In the genomic region with DNA sequence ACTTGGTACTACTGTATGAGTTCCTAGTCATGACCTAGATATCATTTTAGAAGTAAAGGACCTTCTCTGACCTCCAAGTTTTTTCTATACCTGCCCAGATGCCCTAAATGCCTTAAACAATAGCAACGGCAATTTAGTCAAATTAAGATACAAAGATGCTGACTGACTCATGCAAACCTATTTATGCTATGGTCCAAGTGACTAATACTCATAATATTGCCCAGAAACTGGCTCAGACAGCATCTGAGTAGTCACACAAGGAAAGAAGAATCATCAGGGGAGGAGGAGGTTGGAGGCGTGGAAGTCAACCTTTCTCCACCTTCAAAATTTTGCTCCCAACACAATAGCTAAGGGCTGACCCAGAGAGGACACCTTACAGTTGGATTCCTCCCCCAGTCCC, we compare ENCODE assay signal across 11 cellular contexts. TPM values are rescaled to one million over a fixed set of nuclear protein-coding genes. Genes with fewer than 3 reads are reported as not detected.
DNase-seq lines count a peak whose midpoint lies in the region; ATAC-seq, FAIRE-seq and TF ChIP-seq lines count a peak whose summit lies in the region.
"Had no signal": no experiment of that assay in that cellular context is flagged by ENCODE, and none has a peak within 500 bp of the region (broad histone marks: within the 10 kb centered on the region; RNA-seq: fewer than 3 reads in every experiment).

No MANE protein-coding gene starts in this region.

- TF ChIP-seq POLR2A in H54 (IDR thresholded peaks at IDR 0.05; ENCODE audit: low read depth, low read length) (no peak), right lobe of liver (IDR thresholded peaks at IDR 0.05) (no peak), Peyer's patch (IDR thresholded peaks at IDR 0.05) (no peak)

- CTCF ChIA-PET in MCF 10A (lab: Yijun Ruan, JAX) = no interaction called here

- H3K4me1 ChIP-seq in right lobe of liver = peaks cover 0 to 82% (median 41%) of the 10 kb centered on the region in 4 donors
- H3K4me1 ChIP-seq in Peyer's patch = peaks cover 9 to 84% (median 18%) of the 10 kb centered on the region in 4 donors

- H3K27me3 ChIP-seq in right lobe of liver = no peaks in the 10 kb centered on the region
- no peaks in the 10 kb centered on the region for H3K27me3 ChIP-seq in Peyer's patch
- H3K27me3 ChIP-seq: cardiac muscle cell had no signal

- TF ChIP-seq CTCF in MCF 10A (IDR thresholded peaks at IDR 0.05; ENCODE audit: unreplicated experiment) (no peak), right lobe of liver (IDR thresholded peaks at IDR 0.05) (no peak), Peyer's patch (IDR thresholded peaks at IDR 0.05) (no peak)

- no peak overlapping the region for H3K4me3 ChIP-seq in right lobe of liver
- H3K4me3 ChIP-seq in Peyer's patch = no peak overlapping the region
- H3K4me3 ChIP-seq: cardiac muscle cell had no signal

- WGBS in right lobe of liver (ENCODE audit: insufficient coverage, low coverage, low lambda C conversion rate, missing lambda C conversion rate) = 82% methylated on average over 1 of the region's 2 CpGs

- H3K27me3 Mint-ChIP-seq in MCF 10A (ENCODE audit: insufficient read depth, unreplicated experiment) = no peaks in the 10 kb centered on the region

- H3K9me3 ChIP-seq in right lobe of liver (no peaks in the 10 kb centered on the region), Peyer's patch (no peaks in the 10 kb centered on the region)

- DNase-seq in A172 (ENCODE audit: low spot score) (peak; percentile 62), H54 (ENCODE audit: insufficient read length, low spot score) (peak; percentile 50), MCF 10A (ENCODE audit: unreplicated experiment) (peak; percentile 79), right lobe of liver (no peak), left lobe of liver (ENCODE audit: low spot score) (no peak), Peyer's patch (no peak)
- no peak for DNase-seq in activated CD8-positive, alpha-beta memory T cell treated with anti-CD3 and anti-CD28 coated beads, Interleukin-2, amount 50 U/mL, for 48 hours
- DNase-seq: T-helper 9 cell had no signal

- peak overlapping the region; percentile 67 for H3K27ac Mint-ChIP-seq in MCF 10A (ENCODE audit: low read depth, unreplicated experiment)

- H3K36me3 Mint-ChIP-seq in MCF 10A (ENCODE audit: insufficient read depth, unreplicated experiment) = peaks cover 19% of the 10 kb centered on the region

- FAIRE-seq in H54 (lab: Jason Lieb, UNC) = peak; percentile 23

- intact Hi-C loops in MCF 10A (cut with micrococcal nuclease) (no loop called here), right lobe of liver (cut with DNase I) (no loop called here)

- no TSS peak for BruUV-seq in MCF 10A (replicated peaks; lab: Mats Ljungman, UMichigan)

- H3K27ac ChIP-seq in right lobe of liver (peak overlapping the region; percentile 26 to 96 (median 94)), Peyer's patch (peak overlapping the region in 2 of 4 donors; percentile 27 to 84)
- H3K27ac ChIP-seq: cardiac muscle cell had no signal

- peaks cover 0 to 4% (median 0%) of the 10 kb centered on the region in 4 donors for H3K36me3 ChIP-seq in right lobe of liver
- peaks cover 0 to 10% (median 0%) of the 10 kb centered on the region in 3 donors for H3K36me3 ChIP-seq in Peyer's patch
- H3K36me3 ChIP-seq: cardiac muscle cell had no signal

- POLR2A ChIA-PET in MCF 10A (lab: Yijun Ruan, JAX) = no interaction called here

- H3K9me3 Mint-ChIP-seq in MCF 10A (ENCODE audit: unreplicated experiment) = no peaks in the 10 kb centered on the region

- H3K4me3 Mint-ChIP-seq in MCF 10A (ENCODE audit: unreplicated experiment) = no peak overlapping the region

- peaks cover 35% of the 10 kb centered on the region for H3K4me1 Mint-ChIP-seq in MCF 10A (ENCODE audit: insufficient read depth, unreplicated experiment)

- ATAC-seq in right lobe of liver (no peak), left lobe of liver (no peak), HG03097 (IDR thresholded peaks at IDR 0.05; ENCODE audit: low FRiP score, unreplicated experiment) (no peak)

RNA-seq across cellular contexts. Expression of gene FYCO1, which starts 6.8 kb away (rescaled TPM):
- 6.3 and 7.3 TPM in 2 replicates for total RNA-seq in A172 (2014; rRNA removed; shearing (Covaris generic))
- total RNA-seq in MCF 10A (2022) = 17.0 and 18.4 TPM in 2 replicates
- total RNA-seq in right lobe of liver = 10 to 100 TPM; 16.0 to 22.0 (median 21.0) TPM
- total RNA-seq in left lobe of liver = 16.2 TPM
- 10 to 100 TPM; 35.8 to 51.2 (median 43.8) TPM for total RNA-seq in Peyer's patch

RNA-seq across cellular contexts. Expression of gene XCR1, which starts 38.5 kb away (rescaled TPM):
- not detected in 2 replicates for total RNA-seq in A172 (2014; rRNA removed; shearing (Covaris generic))
- total RNA-seq in MCF 10A (2022) (not detected in 2 replicates), right lobe of liver (under 1 TPM in 3 of 6 experiments, not detected in 3; 0.02 to 0.06 (median 0.04) TPM), left lobe of liver (not detected), Peyer's patch (not detected)
- total RNA-seq: cardiac muscle cell, lung microvascular endothelial cell had no signal

RNA-seq across cellular contexts. Expression of gene CXCR6, which starts 45.5 kb away (rescaled TPM):
- not detected in 2 replicates for total RNA-seq in A172 (2014; rRNA removed; shearing (Covaris generic))
- not detected in 2 replicates for total RNA-seq in MCF 10A (2022)
- total RNA-seq in right lobe of liver = 1 to 10 TPM in 2 of 6 experiments, under 1 TPM in 3, not detected in 1; 0.37 to 1.4 (median 0.76) TPM
- total RNA-seq in left lobe of liver = not detected
- 1 to 10 TPM in 3 of 4 donors, not detected in 1; 1.7 to 3.6 (median 2.5) TPM for total RNA-seq in Peyer's patch
- total RNA-seq: cardiac muscle cell, lung microvascular endothelial cell had no signal

Comparison
In these comparisons a context has a peak if more than half of its experiments do, and no peak if none do; other contexts are left out.
1. DNase-seq: peak in A172 (single experiment), H54 (single experiment) and MCF 10A (single experiment); none in right lobe of liver (0 of 3), left lobe of liver (single experiment), Peyer's patch (0 of 3) and activated CD8-positive, alpha-beta memory T cell treated with anti-CD3 and anti-CD28 coated beads, Interleukin-2, amount 50 U/mL, for 48 hours (single experiment).